In the genomic region with DNA sequence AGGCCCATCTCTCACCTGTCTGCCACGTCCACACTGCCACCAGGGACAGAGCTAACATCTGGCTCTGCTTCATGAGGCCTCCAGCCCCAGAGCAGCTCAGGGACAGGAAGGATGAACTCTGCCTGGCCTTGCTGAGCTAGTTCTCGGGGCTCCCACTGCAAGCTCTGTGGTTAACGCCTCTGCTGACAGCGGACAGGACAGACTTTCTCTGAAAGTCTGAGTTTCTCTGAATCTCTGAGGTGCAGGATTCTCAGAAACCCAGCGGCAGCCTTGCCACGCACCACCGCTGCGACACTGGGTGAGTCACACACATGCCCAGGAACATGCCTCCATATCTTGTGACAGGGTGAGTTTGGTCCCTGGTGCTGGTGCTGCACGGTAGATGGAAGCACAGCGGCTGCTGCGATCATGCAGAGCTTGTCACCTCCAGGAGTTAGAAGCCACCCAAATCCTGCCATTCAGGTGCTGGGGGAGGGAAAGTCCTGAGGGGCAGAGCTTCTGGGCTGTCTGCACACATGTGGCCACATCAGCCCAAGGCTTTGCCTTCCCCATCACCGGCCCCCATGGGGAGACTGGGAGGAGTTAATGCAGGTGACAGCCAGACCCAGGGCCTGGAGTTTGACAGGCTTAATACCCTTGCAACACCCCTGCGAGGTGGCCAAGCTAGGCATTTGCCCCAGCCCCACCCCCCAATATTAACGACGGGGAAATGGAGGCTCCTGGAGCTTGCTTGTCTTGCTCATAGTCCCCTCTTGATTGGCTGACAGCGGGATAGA, we compare ENCODE assay signal across 1 cellular context.
TF ChIP-seq lines count a peak whose summit lies in the region.

No MANE protein-coding gene starts in this region.

TF ChIP-seq in K562, 482 proteins besides CTCF, POLR2A, EP300 and RAD21 (continued from another document):
- peak; percentile 38; the same call in 1 of the 2 replicates for TF ChIP-seq SMARCA4 (IDR thresholded peaks at IDR 0.05)
- no peak for TF ChIP-seq POLR3G (IDR thresholded peaks at IDR 0.05; ENCODE audit: extremely low read depth, insufficient read length, insufficient replicate concordance)
- TF ChIP-seq FOSL1 (tag; conservative IDR thresholded peaks at IDR 0.05): peak; percentile 91
- no peak for TF ChIP-seq ZNF165 (CRISPR knock-in tag; IDR thresholded peaks at IDR 0.05; ENCODE audit: borderline replicate concordance)
- TF ChIP-seq ETV5 (CRISPR knock-in tag; IDR thresholded peaks at IDR 0.05; ENCODE audit: low read depth): peak; percentile 25; the same call in 1 of the 2 replicates
- TF ChIP-seq, protein P1, sequence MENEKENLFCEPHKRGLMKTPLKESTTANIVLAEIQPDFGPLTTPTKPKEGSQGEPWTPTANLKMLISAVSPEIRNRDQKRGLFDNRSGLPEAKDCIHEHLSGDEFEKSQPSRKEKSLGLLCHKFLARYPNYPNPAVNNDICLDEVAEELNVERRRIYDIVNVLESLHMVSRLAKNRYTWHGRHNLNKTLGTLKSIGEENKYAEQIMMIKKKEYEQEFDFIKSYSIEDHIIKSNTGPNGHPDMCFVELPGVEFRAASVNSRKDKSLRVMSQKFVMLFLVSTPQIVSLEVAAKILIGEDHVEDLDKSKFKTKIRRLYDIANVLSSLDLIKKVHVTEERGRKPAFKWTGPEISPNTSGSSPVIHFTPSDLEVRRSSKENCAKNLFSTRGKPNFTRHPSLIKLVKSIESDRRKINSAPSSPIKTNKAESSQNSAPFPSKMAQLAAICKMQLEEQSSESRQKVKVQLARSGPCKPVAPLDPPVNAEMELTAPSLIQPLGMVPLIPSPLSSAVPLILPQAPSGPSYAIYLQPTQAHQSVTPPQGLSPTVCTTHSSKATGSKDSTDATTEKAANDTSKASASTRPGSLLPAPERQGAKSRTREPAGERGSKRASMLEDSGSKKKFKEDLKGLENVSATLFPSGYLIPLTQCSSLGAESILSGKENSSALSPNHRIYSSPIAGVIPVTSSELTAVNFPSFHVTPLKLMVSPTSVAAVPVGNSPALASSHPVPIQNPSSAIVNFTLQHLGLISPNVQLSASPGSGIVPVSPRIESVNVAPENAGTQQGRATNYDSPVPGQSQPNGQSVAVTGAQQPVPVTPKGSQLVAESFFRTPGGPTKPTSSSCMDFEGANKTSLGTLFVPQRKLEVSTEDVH (IDR thresholded peaks at IDR 0.05; ENCODE audit: low read depth, partially characterized antibody): no peak
- TF ChIP-seq NCOA4 (IDR thresholded peaks at IDR 0.05; ENCODE audit: partially characterized antibody): no peak
- TF ChIP-seq ZNF57 (CRISPR knock-in tag; IDR thresholded peaks at IDR 0.05): no peak
- TF ChIP-seq ATF7 (IDR thresholded peaks at IDR 0.05): 0 out of 2 replicates have a peak, but pooled peaks have one; percentile 15
- TF ChIP-seq NR4A1 (CRISPR knock-in tag; IDR thresholded peaks at IDR 0.05): no peak
- no peak for TF ChIP-seq NR4A1 (tag; IDR thresholded peaks at IDR 0.05)
- 0 out of 2 replicates have a peak, but pooled peaks have one; percentile 9 for TF ChIP-seq CBFA2T3 (IDR thresholded peaks at IDR 0.05)
- no peak for TF ChIP-seq BCL6 (CRISPR knock-in tag; IDR thresholded peaks at IDR 0.05)
- TF ChIP-seq FOXK1 (CRISPR knock-in tag; IDR thresholded peaks at IDR 0.05; ENCODE audit: borderline replicate concordance): no peak
- TF ChIP-seq JUND (IDR thresholded peaks at IDR 0.05; ENCODE audit: borderline replicate concordance, low read depth, low read length): peak; percentile 84
- TF ChIP-seq JUND (tag; IDR thresholded peaks at IDR 0.05; ENCODE audit: borderline replicate concordance, low read depth, low read length): peak; percentile 80; the same call in 2 of the 3 replicates
- TF ChIP-seq, protein P2, sequence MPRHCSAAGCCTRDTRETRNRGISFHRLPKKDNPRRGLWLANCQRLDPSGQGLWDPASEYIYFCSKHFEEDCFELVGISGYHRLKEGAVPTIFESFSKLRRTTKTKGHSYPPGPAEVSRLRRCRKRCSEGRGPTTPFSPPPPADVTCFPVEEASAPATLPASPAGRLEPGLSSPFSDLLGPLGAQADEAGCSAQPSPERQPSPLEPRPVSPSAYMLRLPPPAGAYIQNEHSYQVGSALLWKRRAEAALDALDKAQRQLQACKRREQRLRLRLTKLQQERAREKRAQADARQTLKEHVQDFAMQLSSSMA (CRISPR knock-in tag; IDR thresholded peaks at IDR 0.05): no peak
- TF ChIP-seq MAZ (CRISPR knock-in tag; conservative IDR thresholded peaks at IDR 0.05 in 1 of 2, IDR thresholded peaks at IDR 0.05 in 1 of 2): 0 out of 4 replicates have a peak, but pooled peaks of 1 of the 2 experiments have one; percentile 28
- TF ChIP-seq DDX20 (tag; IDR thresholded peaks at IDR 0.05; ENCODE audit: low read depth): no peak
- 0 out of 2 replicates have a peak, but pooled peaks have one; percentile 36 for TF ChIP-seq ZNF589 (CRISPR knock-in tag; IDR thresholded peaks at IDR 0.05; ENCODE audit: low read depth)
- no peak for TF ChIP-seq CBFA2T2 (conservative IDR thresholded peaks at IDR 0.05)
- no peak for TF ChIP-seq STAG1 (CRISPR knock-in tag; IDR thresholded peaks at IDR 0.05; ENCODE audit: borderline replicate concordance)
- TF ChIP-seq NFIC (IDR thresholded peaks at IDR 0.05): no peak
- TF ChIP-seq NRF1 (conservative IDR thresholded peaks at IDR 0.05 in 1 of 2, IDR thresholded peaks at IDR 0.05 in 1 of 2): peak; percentile 53 to 62; a peak in 3 of 4 replicates
- TF ChIP-seq CBFB (CRISPR knock-in tag; IDR thresholded peaks at IDR 0.05): 0 out of 2 replicates have a peak, but pooled peaks have one; percentile 62
